Comparison of ENCODE assay signal across 14 cellular contexts in genomic region chr5:55072668-55073067, GRCh38. TPM values are rescaled to one million over a fixed set of nuclear protein-coding genes. Genes with fewer than 3 reads are reported as not detected.
DNase-seq lines count a peak whose midpoint lies in the region; ATAC-seq and TF ChIP-seq lines count a peak whose summit lies in the region.
"Had no signal": no experiment of that assay in that cellular context is flagged by ENCODE, and none has a peak within 500 bp of the region (broad histone marks: within the 10 kb centered on the region; RNA-seq: fewer than 3 reads in every experiment).

No MANE protein-coding gene starts in this region.

- peaks cover 20% of the 10 kb centered on the region for H3K36me3 Mint-ChIP-seq in activated T-helper 2 cell treated with anti-CD3 and anti-CD28 coated beads, Interferon-gamma antibody, Interleukin-2, Interleukin-4, amounts not matched to agents 10 μg/mL and 5 μg/mL and 100 μg/mL, durations not matched to agents 14 hours and 24 hours and 36 hours (ENCODE audit: low read depth)
- H3K36me3 Mint-ChIP-seq in natural killer cell (no peaks in the 10 kb centered on the region), glutamatergic neuron (ENCODE audit: unreplicated experiment) (no peaks in the 10 kb centered on the region)
- H3K36me3 Mint-ChIP-seq: CD14-positive monocyte had no signal

- DNase-seq in NOMO-1 treated with DMSO at 0.1 percent for 48 hours (lab: John Stamatoyannopoulos, UW; ENCODE audit: unreplicated experiment), result peak; percentile 69
- DNase-seq in NOMO-1 treated with dmso at 0.1 percent for 144 hours (lab: John Stamatoyannopoulos, UW; ENCODE audit: unreplicated experiment), result no peak
- DNase-seq in HT1080 (ENCODE audit: low read depth), result peak; percentile 36
- DNase-seq in activated T-helper 2 cell treated with anti-CD3 and anti-CD28 coated beads, Interferon-gamma antibody, Interleukin-2, Interleukin-4, amounts not matched to agents 10 μg/mL and 5 μg/mL and 100 μg/mL, durations not matched to agents 14 hours and 24 hours and 36 hours (ENCODE audit: low spot score), result no peak
- DNase-seq in natural killer cell, result no peak
- no peak for DNase-seq in NCI-H187 (lab: John Stamatoyannopoulos, UW)
- DNase-seq in glutamatergic neuron, result no peak
- DNase-seq: heart left ventricle, NCI-H446, pancreas had no signal

- TF ChIP-seq CTCF in natural killer cell (IDR thresholded peaks at IDR 0.05) (no peak), glutamatergic neuron (IDR thresholded peaks at IDR 0.05; ENCODE audit: partially characterized antibody, unreplicated experiment) (no peak)

- peaks cover 7% of the 10 kb centered on the region for H3K9me3 Mint-ChIP-seq in activated T-helper 2 cell treated with anti-CD3 and anti-CD28 coated beads, Interferon-gamma antibody, Interleukin-2, Interleukin-4, amounts not matched to agents 10 μg/mL and 5 μg/mL and 100 μg/mL, durations not matched to agents 14 hours and 24 hours and 36 hours
- H3K9me3 Mint-ChIP-seq in natural killer cell (no peaks in the 10 kb centered on the region), glutamatergic neuron (ENCODE audit: unreplicated experiment) (no peaks in the 10 kb centered on the region)

- peaks cover 46% of the 10 kb centered on the region for H3K4me1 Mint-ChIP-seq in activated T-helper 2 cell treated with anti-CD3 and anti-CD28 coated beads, Interferon-gamma antibody, Interleukin-2, Interleukin-4, amounts not matched to agents 10 μg/mL and 5 μg/mL and 100 μg/mL, durations not matched to agents 14 hours and 24 hours and 36 hours (ENCODE audit: low read depth)
- peaks cover 47 to 48% of the 10 kb centered on the region in 2 donors for H3K4me1 Mint-ChIP-seq in natural killer cell
- no peaks in the 10 kb centered on the region for H3K4me1 Mint-ChIP-seq in glutamatergic neuron (ENCODE audit: low read depth, unreplicated experiment)
- H3K4me1 Mint-ChIP-seq: CD14-positive monocyte had no signal

- peak; percentile 81 to 92 (median 90) for ATAC-seq in natural killer cell
- no peak for ATAC-seq in HG03196 (IDR thresholded peaks at IDR 0.05; ENCODE audit: unreplicated experiment)
- ATAC-seq: heart left ventricle, pancreas had no signal

- H3K4me3 Mint-ChIP-seq in activated T-helper 2 cell treated with anti-CD3 and anti-CD28 coated beads, Interferon-gamma antibody, Interleukin-2, Interleukin-4, amounts not matched to agents 10 μg/mL and 5 μg/mL and 100 μg/mL, durations not matched to agents 14 hours and 24 hours and 36 hours (ENCODE audit: low read depth), result peak overlapping the region; percentile 32
- peak overlapping the region; percentile 83 for H3K4me3 Mint-ChIP-seq in natural killer cell
- no peak overlapping the region for H3K4me3 Mint-ChIP-seq in glutamatergic neuron (ENCODE audit: unreplicated experiment)
- H3K4me3 Mint-ChIP-seq: CD14-positive monocyte had no signal

- no peaks in the 10 kb centered on the region for H3K27me3 Mint-ChIP-seq in activated T-helper 2 cell treated with anti-CD3 and anti-CD28 coated beads, Interferon-gamma antibody, Interleukin-2, Interleukin-4, amounts not matched to agents 10 μg/mL and 5 μg/mL and 100 μg/mL, durations not matched to agents 14 hours and 24 hours and 36 hours (ENCODE audit: low read depth)
- H3K27me3 Mint-ChIP-seq in natural killer cell (ENCODE audit: low read depth in 2 of 2) (no peaks in the 10 kb centered on the region), glutamatergic neuron (ENCODE audit: unreplicated experiment) (no peaks in the 10 kb centered on the region)

- H3K27ac Mint-ChIP-seq in activated T-helper 2 cell treated with anti-CD3 and anti-CD28 coated beads, Interferon-gamma antibody, Interleukin-2, Interleukin-4, amounts not matched to agents 10 μg/mL and 5 μg/mL and 100 μg/mL, durations not matched to agents 14 hours and 24 hours and 36 hours, result peak overlapping the region; percentile 75
- H3K27ac Mint-ChIP-seq in natural killer cell (peak overlapping the region; percentile 79 to 98), glutamatergic neuron (ENCODE audit: unreplicated experiment) (no peak overlapping the region)

- intact Hi-C loops in activated T-helper 2 cell treated with anti-CD3 and anti-CD28 coated beads, Interferon-gamma antibody, Interleukin-2, Interleukin-4, amounts not matched to agents 10 μg/mL and 5 μg/mL and 100 μg/mL, durations not matched to agents 14 hours and 24 hours and 36 hours (cut with micrococcal nuclease), result loop anchor here (1.0 to 5.0 kb wide), 8 partner anchors 10 to 204 kb away; partner anchors contain the start of genes GZMA and GZMK
- intact Hi-C loops in natural killer cell (cut with micrococcal nuclease), result loop anchor here (1.0 to 2.0 kb wide), 3 partner anchors 10 to 36 kb away; no protein-coding TSS in a partner anchor

RNA-seq across cellular contexts. Expression of gene GZMA, which starts 29.8 kb away (rescaled TPM):
- total RNA-seq in HT1080 (2014; rRNA removed; shearing (Covaris generic)), result 0.16 TPM in 1 of 2 replicates, not detected in the other
- 0.14 TPM in 1 of 2 replicates, not detected in the other for polyA plus RNA-seq in HT1080 (2015; cell fraction: cytosol; rRNA removed)
- 0.78 TPM in 1 of 2 replicates, not detected in the other for polyA plus RNA-seq in HT1080 (2015; cell fraction: nucleus; rRNA removed)
- total RNA-seq in activated T-helper 2 cell treated with anti-CD3 and anti-CD28 coated beads, Interferon-gamma antibody, Interleukin-2, Interleukin-4, amounts not matched to agents 10 μg/mL and 5 μg/mL and 100 μg/mL, durations not matched to agents 14 hours and 24 hours and 36 hours, result 95.1 and 96.9 TPM in 2 replicates
- total RNA-seq in natural killer cell, result 100 to 1,000 TPM; 530 to 621 (median 590) TPM
- not detected for total RNA-seq in glutamatergic neuron (ENCODE audit: unreplicated experiment)
- total RNA-seq: SJSA1 had no signal

RNA-seq across cellular contexts. Expression of gene GZMK, which starts 48.6 kb away (rescaled TPM):
- total RNA-seq in HT1080 (2014; rRNA removed; shearing (Covaris generic)), result not detected in 2 replicates
- polyA plus RNA-seq in HT1080 (2015; cell fraction: cytosol; rRNA removed), result not detected in 2 replicates
- polyA plus RNA-seq in HT1080 (2015; cell fraction: nucleus; rRNA removed), result not detected in 2 replicates
- total RNA-seq in activated T-helper 2 cell treated with anti-CD3 and anti-CD28 coated beads, Interferon-gamma antibody, Interleukin-2, Interleukin-4, amounts not matched to agents 10 μg/mL and 5 μg/mL and 100 μg/mL, durations not matched to agents 14 hours and 24 hours and 36 hours, result 0.23 and 0.55 TPM in 2 replicates
- total RNA-seq in natural killer cell (10 to 100 TPM; 24.5 to 40.9 (median 30.3) TPM), glutamatergic neuron (ENCODE audit: unreplicated experiment) (not detected)
- total RNA-seq: esophagus mucosa had no signal

Comparison
In these comparisons a context has a peak if more than half of its experiments do, and no peak if none do; other contexts are left out.
1. DNase-seq: peak in NOMO-1 treated with DMSO at 0.1 percent for 48 hours (single experiment) and HT1080 (single experiment); none in NOMO-1 treated with dmso at 0.1 percent for 144 hours (single experiment), activated T-helper 2 cell treated with anti-CD3 and anti-CD28 coated beads, Interferon-gamma antibody, Interleukin-2, Interleukin-4, amounts not matched to agents 10 μg/mL and 5 μg/mL and 100 μg/mL, durations not matched to agents 14 hours and 24 hours and 36 hours (single experiment), natural killer cell (single experiment), NCI-H187 (0 of 2) and glutamatergic neuron (single experiment).
2. RNA of gene GZMA, which starts 29.8 kb away (total RNA-seq): 530 to 621 TPM in natural killer cell and 95.1 to 96.9 TPM in activated T-helper 2 cell treated with anti-CD3 and anti-CD28 coated beads, Interferon-gamma antibody, Interleukin-2, Interleukin-4, amounts not matched to agents 10 μg/mL and 5 μg/mL and 100 μg/mL, durations not matched to agents 14 hours and 24 hours and 36 hours; 0.16 TPM in HT1080 and not detected in glutamatergic neuron (single experiment); every median in the first group is over 10 times any median in the second.
3. RNA of gene GZMK, which starts 48.6 kb away (total RNA-seq): 24.5 to 40.9 TPM in natural killer cell; 0.23 to 0.55 TPM in activated T-helper 2 cell treated with anti-CD3 and anti-CD28 coated beads, Interferon-gamma antibody, Interleukin-2, Interleukin-4, amounts not matched to agents 10 μg/mL and 5 μg/mL and 100 μg/mL, durations not matched to agents 14 hours and 24 hours and 36 hours, not detected in HT1080 and not detected in glutamatergic neuron (single experiment); every median in the first group is over 10 times any median in the second.